Comparison of ENCODE assay signal across 22 cellular contexts in genomic region chr3:3065876-3066275, GRCh38. TPM values are rescaled to one million over a fixed set of nuclear protein-coding genes. Genes with fewer than 3 reads are reported as not detected.
DNase-seq lines count a peak whose midpoint lies in the region; ATAC-seq, FAIRE-seq and TF ChIP-seq lines count a peak whose summit lies in the region.
"Had no signal": no experiment of that assay in that cellular context is flagged by ENCODE, and none has a peak within 500 bp of the region (broad histone marks: within the 10 kb centered on the region; RNA-seq: fewer than 3 reads in every experiment).

No MANE protein-coding gene starts in this region.

- H3K4me3 ChIP-seq in epithelial cell of esophagus (ENCODE audit: low read length) = no peak overlapping the region
- H3K4me3 ChIP-seq: ascending aorta; BLaER1 treated with 17β-estradiol and CSF1 and Interleukin-3, amounts not matched to agents 10 nM and 100 nM; lung; smooth muscle cell had no signal

- FAIRE-seq in urothelium cell line (lab: Jason Lieb, UNC) = no peak
- FAIRE-seq: GM19239 had no signal

- no peak for TF ChIP-seq CTCF in epithelial cell of esophagus (IDR thresholded peaks at IDR 0.05; ENCODE audit: insufficient read depth, low read depth, low read length, missing control alignments)

- ATAC-seq in GM18867 (IDR thresholded peaks at IDR 0.05; ENCODE audit: unreplicated experiment) = no peak
- ATAC-seq: naive thymus-derived CD4-positive, alpha-beta T cell; Panc1 had no signal

- DNase-seq in NCI-H82 (lab: John Stamatoyannopoulos, UW) = peak; percentile 10
- no peak for DNase-seq in NCI-H82 treated with DMSO at 0.1 percent for 48 hours (lab: John Stamatoyannopoulos, UW; ENCODE audit: unreplicated experiment)
- peak; percentile 54 for DNase-seq in HT1080 (ENCODE audit: low read depth)
- DNase-seq in epithelial cell of esophagus (ENCODE audit: low read depth) = peak; percentile 24
- peak; percentile 11 for DNase-seq in urothelium cell line (ENCODE audit: low spot score)
- DNase-seq in NCI-H187 treated with DMSO at 0.1 percent for 48 hours (lab: John Stamatoyannopoulos, UW) = no peak
- no peak for DNase-seq in NCI-H1417 (lab: John Stamatoyannopoulos, UW)
- DNase-seq: 8988T; activated CD4-positive, alpha-beta T cell treated with anti-CD3 and anti-CD28 coated beads, Interleukin-2, amount 50 U/mL, for 1 hour; activated naive CD4-positive, alpha-beta T cell treated with anti-CD3 and anti-CD28 coated beads for 36 hours; activated T-cell treated with anti-CD3 and anti-CD28 coated beads for 4 hours; naive thymus-derived CD4-positive, alpha-beta T cell; NCI-H1092 had no signal

RNA-seq across cellular contexts. Expression of gene IL5RA, which starts 44.3 kb away (rescaled TPM):
- not detected in 2 replicates for total RNA-seq in HT1080 (2014; rRNA removed; shearing (Covaris generic))
- polyA plus RNA-seq in HT1080 (2015; cell fraction: cytosol; rRNA removed) = not detected in 2 replicates
- not detected in 2 replicates for polyA plus RNA-seq in HT1080 (2015; cell fraction: nucleus; rRNA removed)
- total RNA-seq: activated naive CD4-positive, alpha-beta T cell treated with anti-CD3 and anti-CD28 coated beads for 36 hours; ascending aorta; epithelial cell of proximal tubule; glomerular endothelial cell; smooth muscle cell had no signal
- polyA plus RNA-seq: naive thymus-derived CD4-positive, alpha-beta T cell had no signal

Comparison
In these comparisons a context has a peak if more than half of its experiments do, and no peak if none do; other contexts are left out.
1. DNase-seq: peak in NCI-H82 (single experiment), HT1080 (single experiment), epithelial cell of esophagus (single experiment) and urothelium cell line (single experiment); none in NCI-H82 treated with DMSO at 0.1 percent for 48 hours (single experiment), NCI-H187 treated with DMSO at 0.1 percent for 48 hours (single experiment) and NCI-H1417 (0 of 3).